ENCODE assay signal across 1 cellular context in the genomic region with DNA sequence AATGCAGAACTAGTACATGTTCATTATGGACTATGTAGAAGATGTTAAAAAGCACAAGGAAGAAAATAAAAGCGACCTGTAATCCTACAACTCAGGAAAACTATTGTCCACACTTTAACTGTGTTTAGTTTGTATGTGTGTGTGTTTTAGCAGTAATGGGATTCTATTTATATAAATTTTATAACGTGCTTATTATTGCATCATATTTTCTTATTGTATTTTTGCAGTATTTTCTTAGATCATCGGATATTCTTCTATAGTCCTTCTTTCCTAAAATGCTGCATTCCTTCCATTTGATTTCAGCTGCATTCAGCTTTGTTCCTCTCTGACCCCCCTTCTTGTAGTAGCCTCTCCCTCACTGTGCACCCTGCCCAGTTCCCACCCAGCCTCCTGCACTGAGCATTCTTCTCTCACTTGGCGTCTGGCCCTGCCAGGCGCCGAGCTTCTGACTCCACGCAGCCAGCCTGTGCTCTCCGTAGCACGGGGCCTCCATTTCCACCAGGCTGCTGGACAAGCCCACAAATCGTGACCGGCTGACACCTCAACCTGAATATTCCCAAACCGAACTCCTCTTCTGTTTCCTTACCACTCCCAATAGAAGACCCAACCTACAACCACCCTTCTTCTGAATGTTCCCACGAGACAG.
TF ChIP-seq lines count a peak whose summit lies in the region.

No MANE protein-coding gene starts in this region.

TF ChIP-seq in K562, 482 proteins besides CTCF, POLR2A, EP300 and RAD21 (continued from another document):
- TF ChIP-seq, protein P1, sequence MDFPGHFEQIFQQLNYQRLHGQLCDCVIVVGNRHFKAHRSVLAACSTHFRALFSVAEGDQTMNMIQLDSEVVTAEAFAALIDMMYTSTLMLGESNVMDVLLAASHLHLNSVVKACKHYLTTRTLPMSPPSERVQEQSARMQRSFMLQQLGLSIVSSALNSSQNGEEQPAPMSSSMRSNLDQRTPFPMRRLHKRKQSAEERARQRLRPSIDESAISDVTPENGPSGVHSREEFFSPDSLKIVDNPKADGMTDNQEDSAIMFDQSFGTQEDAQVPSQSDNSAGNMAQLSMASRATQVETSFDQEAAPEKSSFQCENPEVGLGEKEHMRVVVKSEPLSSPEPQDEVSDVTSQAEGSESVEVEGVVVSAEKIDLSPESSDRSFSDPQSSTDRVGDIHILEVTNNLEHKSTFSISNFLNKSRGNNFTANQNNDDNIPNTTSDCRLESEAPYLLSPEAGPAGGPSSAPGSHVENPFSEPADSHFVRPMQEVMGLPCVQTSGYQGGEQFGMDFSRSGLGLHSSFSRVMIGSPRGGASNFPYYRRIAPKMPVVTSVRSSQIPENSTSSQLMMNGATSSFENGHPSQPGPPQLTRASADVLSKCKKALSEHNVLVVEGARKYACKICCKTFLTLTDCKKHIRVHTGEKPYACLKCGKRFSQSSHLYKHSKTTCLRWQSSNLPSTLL (IDR thresholded peaks at IDR 0.05): no peak
- no peak for TF ChIP-seq HES1 (IDR thresholded peaks at IDR 0.05; ENCODE audit: low read depth)
- TF ChIP-seq, protein P2, sequence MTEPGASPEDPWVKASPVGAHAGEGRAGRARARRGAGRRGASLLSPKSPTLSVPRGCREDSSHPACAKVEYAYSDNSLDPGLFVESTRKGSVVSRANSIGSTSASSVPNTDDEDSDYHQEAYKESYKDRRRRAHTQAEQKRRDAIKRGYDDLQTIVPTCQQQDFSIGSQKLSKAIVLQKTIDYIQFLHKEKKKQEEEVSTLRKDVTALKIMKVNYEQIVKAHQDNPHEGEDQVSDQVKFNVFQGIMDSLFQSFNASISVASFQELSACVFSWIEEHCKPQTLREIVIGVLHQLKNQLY (CRISPR knock-in tag; conservative IDR thresholded peaks at IDR 0.05): no peak
- TF ChIP-seq BHLHE40 (IDR thresholded peaks at IDR 0.05; ENCODE audit: low read length): no peak
- peak; percentile 46; the same call in 1 of the 2 replicates for TF ChIP-seq CEBPB (tag; IDR thresholded peaks at IDR 0.05)
- no peak for TF ChIP-seq ZNF311 (CRISPR knock-in tag; IDR thresholded peaks at IDR 0.05)
- TF ChIP-seq, protein P3, sequence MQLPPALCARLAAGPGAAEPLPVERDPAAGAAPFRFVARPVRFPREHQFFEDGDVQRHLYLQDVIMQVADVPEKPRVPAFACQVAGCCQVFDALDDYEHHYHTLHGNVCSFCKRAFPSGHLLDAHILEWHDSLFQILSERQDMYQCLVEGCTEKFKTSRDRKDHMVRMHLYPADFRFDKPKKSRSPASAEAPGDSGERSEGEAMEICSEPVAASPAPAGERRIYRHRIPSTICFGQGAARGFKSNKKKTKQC (CRISPR knock-in tag; IDR thresholded peaks at IDR 0.05): no peak
- TF ChIP-seq, protein P4, sequence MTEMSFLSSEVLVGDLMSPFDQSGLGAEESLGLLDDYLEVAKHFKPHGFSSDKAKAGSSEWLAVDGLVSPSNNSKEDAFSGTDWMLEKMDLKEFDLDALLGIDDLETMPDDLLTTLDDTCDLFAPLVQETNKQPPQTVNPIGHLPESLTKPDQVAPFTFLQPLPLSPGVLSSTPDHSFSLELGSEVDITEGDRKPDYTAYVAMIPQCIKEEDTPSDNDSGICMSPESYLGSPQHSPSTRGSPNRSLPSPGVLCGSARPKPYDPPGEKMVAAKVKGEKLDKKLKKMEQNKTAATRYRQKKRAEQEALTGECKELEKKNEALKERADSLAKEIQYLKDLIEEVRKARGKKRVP (CRISPR knock-in tag; IDR thresholded peaks at IDR 0.05): peak; percentile 35; the same call in 1 of the 2 replicates
- TF ChIP-seq ZNF277 (CRISPR knock-in tag; IDR thresholded peaks at IDR 0.05; ENCODE audit: borderline replicate concordance): no peak
- TF ChIP-seq HIVEP1 (CRISPR knock-in tag; IDR thresholded peaks at IDR 0.05): no peak
- no peak for TF ChIP-seq E2F4 (CRISPR knock-in tag; IDR thresholded peaks at IDR 0.05; ENCODE audit: low read depth)
- no peak for TF ChIP-seq CEBPG (CRISPR knock-in tag; IDR thresholded peaks at IDR 0.05)
- TF ChIP-seq CEBPG (tag; conservative IDR thresholded peaks at IDR 0.05 in 1 of 2, IDR thresholded peaks at IDR 0.05 in 1 of 2): peak; percentile 44 to 86; a peak in 3 of 4 replicates
- no peak for TF ChIP-seq POLR2B (IDR thresholded peaks at IDR 0.05; ENCODE audit: low read depth, partially characterized antibody)
- TF ChIP-seq GABPA (tag; conservative IDR thresholded peaks at IDR 0.05; ENCODE audit: low read depth): no peak
- no peak for TF ChIP-seq MCM7 (IDR thresholded peaks at IDR 0.05)
- TF ChIP-seq, protein P5, sequence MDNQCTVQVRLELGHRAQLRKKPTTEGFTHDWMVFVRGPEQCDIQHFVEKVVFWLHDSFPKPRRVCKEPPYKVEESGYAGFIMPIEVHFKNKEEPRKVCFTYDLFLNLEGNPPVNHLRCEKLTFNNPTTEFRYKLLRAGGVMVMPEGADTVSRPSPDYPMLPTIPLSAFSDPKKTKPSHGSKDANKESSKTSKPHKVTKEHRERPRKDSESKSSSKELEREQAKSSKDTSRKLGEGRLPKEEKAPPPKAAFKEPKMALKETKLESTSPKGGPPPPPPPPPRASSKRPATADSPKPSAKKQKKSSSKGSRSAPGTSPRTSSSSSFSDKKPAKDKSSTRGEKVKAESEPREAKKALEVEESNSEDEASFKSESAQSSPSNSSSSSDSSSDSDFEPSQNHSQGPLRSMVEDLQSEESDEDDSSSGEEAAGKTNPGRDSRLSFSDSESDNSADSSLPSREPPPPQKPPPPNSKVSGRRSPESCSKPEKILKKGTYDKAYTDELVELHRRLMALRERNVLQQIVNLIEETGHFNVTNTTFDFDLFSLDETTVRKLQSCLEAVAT (IDR thresholded peaks at IDR 0.05): no peak
- TF ChIP-seq SOX6 (IDR thresholded peaks at IDR 0.05): no peak
- TF ChIP-seq, protein P6, sequence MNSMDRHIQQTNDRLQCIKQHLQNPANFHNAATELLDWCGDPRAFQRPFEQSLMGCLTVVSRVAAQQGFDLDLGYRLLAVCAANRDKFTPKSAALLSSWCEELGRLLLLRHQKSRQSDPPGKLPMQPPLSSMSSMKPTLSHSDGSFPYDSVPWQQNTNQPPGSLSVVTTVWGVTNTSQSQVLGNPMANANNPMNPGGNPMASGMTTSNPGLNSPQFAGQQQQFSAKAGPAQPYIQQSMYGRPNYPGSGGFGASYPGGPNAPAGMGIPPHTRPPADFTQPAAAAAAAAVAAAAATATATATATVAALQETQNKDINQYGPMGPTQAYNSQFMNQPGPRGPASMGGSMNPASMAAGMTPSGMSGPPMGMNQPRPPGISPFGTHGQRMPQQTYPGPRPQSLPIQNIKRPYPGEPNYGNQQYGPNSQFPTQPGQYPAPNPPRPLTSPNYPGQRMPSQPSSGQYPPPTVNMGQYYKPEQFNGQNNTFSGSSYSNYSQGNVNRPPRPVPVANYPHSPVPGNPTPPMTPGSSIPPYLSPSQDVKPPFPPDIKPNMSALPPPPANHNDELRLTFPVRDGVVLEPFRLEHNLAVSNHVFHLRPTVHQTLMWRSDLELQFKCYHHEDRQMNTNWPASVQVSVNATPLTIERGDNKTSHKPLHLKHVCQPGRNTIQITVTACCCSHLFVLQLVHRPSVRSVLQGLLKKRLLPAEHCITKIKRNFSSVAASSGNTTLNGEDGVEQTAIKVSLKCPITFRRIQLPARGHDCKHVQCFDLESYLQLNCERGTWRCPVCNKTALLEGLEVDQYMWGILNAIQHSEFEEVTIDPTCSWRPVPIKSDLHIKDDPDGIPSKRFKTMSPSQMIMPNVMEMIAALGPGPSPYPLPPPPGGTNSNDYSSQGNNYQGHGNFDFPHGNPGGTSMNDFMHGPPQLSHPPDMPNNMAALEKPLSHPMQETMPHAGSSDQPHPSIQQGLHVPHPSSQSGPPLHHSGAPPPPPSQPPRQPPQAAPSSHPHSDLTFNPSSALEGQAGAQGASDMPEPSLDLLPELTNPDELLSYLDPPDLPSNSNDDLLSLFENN (IDR thresholded peaks at IDR 0.05; ENCODE audit: low read depth in 2 of 2, low read length in 2 of 2): no peak
TF ChIP-seq in K562: peak in this region for 3.
